15 cellular contexts compared by ENCODE assay signal in genomic region chr2:191847764-191848163, GRCh38. TPM values are rescaled to one million over a fixed set of nuclear protein-coding genes. Genes with fewer than 3 reads are reported as not detected.
A peak's percentile ranks its signal among the peaks of the same experiment; 100 is the strongest.
DNase-seq lines count a peak whose midpoint lies in the region; ATAC-seq, FAIRE-seq and TF ChIP-seq lines count a peak whose summit lies in the region.
"Had no signal": no experiment of that assay in that cellular context is flagged by ENCODE, and none has a peak within 500 bp of the region (broad histone marks: within the 10 kb centered on the region; RNA-seq: fewer than 3 reads in every experiment).

No MANE protein-coding gene starts in this region.

- H2AFZ ChIP-seq in keratinocyte (ENCODE audit: control insufficient read depth, low read length): no peak overlapping the region

- 24 to 49% (median 31%) methylated on average over 4 of the region's 4 CpGs for WGBS in spleen, 5 donors

- in situ Hi-C loops in brain microvascular endothelial cell (cut with HindIII; ENCODE audit: low pct_ligation_motif_present, low sequenced_read_pairs): no loop called here

- no peak overlapping the region for H3K27ac ChIP-seq in keratinocyte (ENCODE audit: control insufficient read depth, insufficient read depth, low read length)
- peak overlapping the region; percentile 15 to 94 (median 84) for H3K27ac ChIP-seq in spleen
- peak overlapping the region in 1 of 2 donors; percentile 43 for H3K27ac ChIP-seq in coronary artery
- no peak overlapping the region for H3K27ac ChIP-seq in brain microvascular endothelial cell
- H3K27ac ChIP-seq: KMS-11 had no signal

- peaks cover 51% of the 10 kb centered on the region for H3K4me1 Mint-ChIP-seq in HFFc6 (ENCODE audit: low read depth)
- H3K4me1 Mint-ChIP-seq: activated CD4-positive, alpha-beta T cell treated with anti-CD3 and anti-CD28 coated beads for 36 hours had no signal

- no peak for FAIRE-seq in keratinocyte (lab: Jason Lieb, UNC)

- H3K4me3 Mint-ChIP-seq in HFFc6: peak overlapping the region; percentile 68; the same call in 1 of the 2 replicates
- H3K4me3 Mint-ChIP-seq: activated CD4-positive, alpha-beta T cell treated with anti-CD3 and anti-CD28 coated beads for 36 hours; activated T-cell treated with anti-CD3 and anti-CD28 coated beads, Interleukin-2, amount 50 U/mL, for 24 hours; stimulated activated memory B cell treated with anti-CD40 and anti-IgM and Interleukin-4, amounts not matched to agents 10 μg/mL and 1 μg/mL and 100 μg/mL, for 72 hours had no signal

- no peak overlapping the region for H3K9ac ChIP-seq in keratinocyte (ENCODE audit: control insufficient read depth, extremely low read depth, insufficient read depth, low read length)
- H3K9ac ChIP-seq: KMS-11 had no signal

- peaks cover 38% of the 10 kb centered on the region for H3K4me1 ChIP-seq in keratinocyte (ENCODE audit: control insufficient read depth, extremely low read depth, insufficient read depth, low read length)
- peaks cover 0 to 37% (median 10%) of the 10 kb centered on the region in 6 donors for H3K4me1 ChIP-seq in spleen

- H3K4me3 ChIP-seq in keratinocyte (ENCODE audit: control insufficient read depth in 2 of 3, extremely low read depth in 1 of 3, insufficient read depth in 2 of 3, low read depth in 1 of 3, low read length in 3 of 3) (no peak overlapping the region), spleen (no peak overlapping the region), coronary artery (no peak overlapping the region), brain microvascular endothelial cell (ENCODE audit: low read depth, low read length) (no peak overlapping the region)

- peaks cover 5% of the 10 kb centered on the region; the same call in 1 of the 2 replicates for H3K36me3 Mint-ChIP-seq in HFFc6 (ENCODE audit: low read depth)
- H3K36me3 Mint-ChIP-seq: CD14-positive monocyte; stimulated activated memory B cell treated with anti-CD40 and anti-IgM and Interleukin-4, amounts not matched to agents 10 μg/mL and 1 μg/mL and 100 μg/mL, for 72 hours had no signal

- dilution Hi-C loops in keratinocyte (cut with MboI; ENCODE audit: extremely low pct_ligation_motif_present, low sequenced_read_pairs): no loop called here

- no peak for DNase-seq in HFFc6
- DNase-seq in NCI-H345 treated with DMSO at 0.1 percent for 48 hours (lab: John Stamatoyannopoulos, UW; ENCODE audit: unreplicated experiment): peak; percentile 48
- DNase-seq in keratinocyte (ENCODE audit: low read depth, low spot score): no peak
- no peak for DNase-seq in spleen
- no peak for DNase-seq in NCI-H146 (lab: John Stamatoyannopoulos, UW)
- no peak for DNase-seq in coronary artery (ENCODE audit: low spot score)
- DNase-seq in brain microvascular endothelial cell: no peak
- DNase-seq: activated CD4-positive, alpha-beta T cell treated with anti-CD3 and anti-CD28 coated beads for 36 hours; activated T-cell treated with anti-CD3 and anti-CD28 coated beads, Interleukin-2, amount 50 U/mL, for 24 hours; cortex of kidney; stimulated activated CD4-positive, alpha-beta T cell treated with anti-CD3 and anti-CD28 coated beads, Interleukin-4, amount 100 ng/mL, for 1 hour had no signal

- ATAC-seq in HG02610 (IDR thresholded peaks at IDR 0.05; ENCODE audit: unreplicated experiment): no peak
- ATAC-seq: activated CD4-positive, alpha-beta T cell treated with anti-CD3 and anti-CD28 coated beads for 36 hours had no signal

- H3K27ac Mint-ChIP-seq in HFFc6: peak overlapping the region; percentile 70; the same call in 1 of the 2 replicates
- H3K27ac Mint-ChIP-seq: activated CD4-positive, alpha-beta T cell treated with anti-CD3 and anti-CD28 coated beads for 36 hours; activated T-cell treated with anti-CD3 and anti-CD28 coated beads, Interleukin-2, amount 50 U/mL, for 24 hours; CD14-positive monocyte; stimulated activated memory B cell treated with anti-CD40 and anti-IgM and Interleukin-4, amounts not matched to agents 10 μg/mL and 1 μg/mL and 100 μg/mL, for 72 hours had no signal

- H3K27me3 ChIP-seq in keratinocyte (ENCODE audit: control insufficient read depth, extremely low read depth, insufficient read depth, low read length) (no peaks in the 10 kb centered on the region), spleen (replicated peaks in 1 of 7) (peaks cover 0 to 21% (median 0%) of the 10 kb centered on the region in 7 donors), brain microvascular endothelial cell (replicated peaks) (no peaks in the 10 kb centered on the region)

- peak overlapping the region; percentile 66 for H3K4me2 ChIP-seq in keratinocyte (ENCODE audit: control insufficient read depth, extremely low read depth, insufficient read depth, low read depth, low read length)
- H3K4me2 ChIP-seq: KMS-11 had no signal

- intact Hi-C loops in spleen (cut with DNase I; ENCODE audit: low total_unique reads): no loop called here

- no peaks in the 10 kb centered on the region for H3K27me3 Mint-ChIP-seq in HFFc6 (ENCODE audit: insufficient read depth)

- H4K20me1 ChIP-seq in keratinocyte (ENCODE audit: control insufficient read depth, extremely low read depth, insufficient read depth, low read length): no peaks in the 10 kb centered on the region

- H3K9me3 ChIP-seq in keratinocyte (ENCODE audit: control insufficient read depth, low read depth, low read length) (no peaks in the 10 kb centered on the region), spleen (no peaks in the 10 kb centered on the region)

- TF ChIP-seq POLR2A in spleen (IDR thresholded peaks at IDR 0.05): no peak

- H3K9me1 ChIP-seq in keratinocyte (ENCODE audit: control insufficient read depth, extremely low read depth, insufficient read depth, low read length): no peaks in the 10 kb centered on the region

- TF ChIP-seq CTCF in HFFc6 (IDR thresholded peaks at IDR 0.05) (no peak), keratinocyte (optimal IDR thresholded peaks at IDR 0.05 in 1 of 3, IDR thresholded peaks at IDR 0.05 in 1 of 3, conservative IDR thresholded peaks at IDR 0.05 in 1 of 3; ENCODE audit: extremely low read depth in 1 of 3, insufficient read depth in 2 of 3, low read length in 3 of 3) (no peak), spleen (IDR thresholded peaks at IDR 0.05 in 8 of 11, conservative IDR thresholded peaks at IDR 0.05 in 3 of 11) (no peak), coronary artery (IDR thresholded peaks at IDR 0.05) (no peak), brain microvascular endothelial cell (IDR thresholded peaks at IDR 0.05; ENCODE audit: low read depth, low read length, missing control alignments) (no peak)

- H3K79me2 ChIP-seq in keratinocyte (ENCODE audit: control insufficient read depth, insufficient read depth, low read length): peaks cover 6% of the 10 kb centered on the region

- H3K36me3 ChIP-seq in keratinocyte (ENCODE audit: control insufficient read depth in 2 of 2, extremely low read depth in 1 of 2, insufficient read depth in 2 of 2, low read length in 2 of 2) (no peaks in the 10 kb centered on the region), spleen (no peaks in the 10 kb centered on the region), brain microvascular endothelial cell (replicated peaks) (no peaks in the 10 kb centered on the region)

- no peaks in the 10 kb centered on the region for H3K9me3 Mint-ChIP-seq in HFFc6
- H3K9me3 Mint-ChIP-seq: activated T-cell treated with anti-CD3 and anti-CD28 coated beads, Interleukin-2, amount 50 U/mL, for 24 hours; stimulated activated memory B cell treated with anti-CD40 and anti-IgM and Interleukin-4, amounts not matched to agents 10 μg/mL and 1 μg/mL and 100 μg/mL, for 72 hours had no signal

RNA-seq across cellular contexts. Expression of gene CAVIN2, which starts 0.9 kb away (rescaled TPM):
- 10 to 100 TPM in 4 of 6 experiments, 1 to 10 TPM in 2; 3.1 to 15.9 (median 14.5) TPM for total RNA-seq in HFFc6 (2021; fragmentation: NEBNext Ultra II Directional; extraction: Animal tissue kit (Norgen Biotek cat#: 25700))
- polyA plus RNA-seq in keratinocyte: 5.3 to 10.2 TPM (median 9.4 TPM) in 3 replicates
- 0.90 TPM for polyA plus RNA-seq in keratinocyte (2011; ENCODE audit: low read depth)
- polyA plus RNA-seq in keratinocyte (2011; cell fraction: cytosol; rRNA removed): 5.7 and 5.9 TPM in 2 replicates
- polyA plus RNA-seq in keratinocyte (2011; cell fraction: nucleus; rRNA removed): 8.0 and 8.9 TPM in 2 replicates
- 0.73 and 9.6 TPM in 2 replicates for polyA plus RNA-seq in keratinocyte (2012; ENCODE audit: low replicate concordance)
- polyA minus RNA-seq in keratinocyte: 6.7 to 10.6 TPM (median 6.8 TPM) in 3 replicates
- polyA minus RNA-seq in keratinocyte (2011; cell fraction: cytosol; rRNA and poly(A)+ RNA removed): 7.1 TPM
- 5.5 and 7.4 TPM in 2 replicates for polyA minus RNA-seq in keratinocyte (2011; cell fraction: nucleus; rRNA and poly(A)+ RNA removed)
- 100 to 1,000 TPM in 6 of 7 donors, 10 to 100 TPM in 1; 66.5 to 205 (median 169) TPM for total RNA-seq in spleen
- polyA plus RNA-seq in spleen: 10 to 100 TPM; 19.2 to 78.9 (median 23.4) TPM
- total RNA-seq: activated CD4-positive, alpha-beta T cell treated with anti-CD3 and anti-CD28 coated beads for 36 hours had no signal

Comparison
In these comparisons a context has a peak if more than half of its experiments do, and no peak if none do; other contexts are left out.
1. H3K27ac ChIP-seq: peak in spleen (8 of 8); none in keratinocyte (single experiment) and brain microvascular endothelial cell (single experiment).